In the genomic region with DNA sequence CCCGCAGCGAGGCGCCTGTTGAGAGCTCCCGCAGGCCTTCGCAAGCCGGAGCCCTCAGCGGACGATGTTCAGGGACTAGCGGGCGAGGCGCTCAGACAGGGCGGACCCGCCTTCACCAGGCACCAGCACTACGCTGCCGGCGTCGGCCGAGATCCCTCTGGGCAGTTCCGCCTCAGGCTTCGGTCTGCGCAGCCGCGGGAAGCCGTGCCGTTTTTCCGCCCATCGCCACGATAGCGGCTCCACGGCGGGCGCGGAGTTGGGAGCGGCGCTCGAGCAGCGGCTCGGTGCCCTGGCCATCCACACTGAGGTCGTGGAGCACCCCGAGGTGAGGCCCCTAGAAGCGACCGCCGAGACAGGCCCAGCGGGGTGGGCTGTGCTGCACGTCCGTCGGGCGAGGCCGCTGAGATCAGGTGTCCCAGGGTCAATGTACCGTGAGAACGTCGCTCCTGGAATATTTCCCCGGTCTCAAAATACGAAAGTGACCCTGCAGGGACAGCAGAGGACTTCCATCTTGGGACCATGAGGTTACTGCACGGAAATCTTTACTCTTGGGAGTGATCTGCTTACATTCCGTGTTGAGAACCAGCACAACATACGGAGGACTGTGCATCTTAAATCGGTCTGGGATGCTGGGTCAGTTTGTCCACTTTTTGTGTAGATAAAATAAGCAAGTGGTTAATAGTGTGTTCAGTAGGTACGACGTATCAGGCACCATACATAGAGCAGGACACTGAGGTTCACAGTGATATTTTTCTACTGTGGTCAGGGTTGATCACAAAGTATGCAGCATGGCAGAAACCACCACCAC, we compare ENCODE assay signal across 1 cellular context.
A peak's percentile ranks its signal among the peaks of the same experiment; 100 is the strongest.
TF ChIP-seq lines count a peak whose summit lies in the region.

No MANE protein-coding gene starts in this region.

TF ChIP-seq in HepG2, 621 proteins besides CTCF, POLR2A, EP300 and RAD21 (continued from another document):
- TF ChIP-seq ZNF644 (CRISPR knock-in tag; IDR thresholded peaks at IDR 0.05; ENCODE audit: low read depth) (0 out of 2 replicates have a peak, but pooled peaks have one; percentile 6), ZNF263 (CRISPR knock-in tag; IDR thresholded peaks at IDR 0.05) (peak; percentile 73), SMAD3 (CRISPR knock-in tag; IDR thresholded peaks at IDR 0.05) (peak; percentile 84), MED8 (CRISPR knock-in tag; IDR thresholded peaks at IDR 0.05; ENCODE audit: insufficient replicate concordance) (peak; percentile 95), HOXA3 (CRISPR knock-in tag; IDR thresholded peaks at IDR 0.05) (peak; percentile 95), MIER2 (CRISPR knock-in tag; IDR thresholded peaks at IDR 0.05) (peak; percentile 73), TCF7L2 (IDR thresholded peaks at IDR 0.05; ENCODE audit: low read depth, low read length) (no peak), ZNF749 (CRISPR knock-in tag; IDR thresholded peaks at IDR 0.05; ENCODE audit: borderline replicate concordance) (0 out of 2 replicates have a peak, but pooled peaks have one; percentile 88), FOSL1 (CRISPR knock-in tag; IDR thresholded peaks at IDR 0.05; ENCODE audit: borderline replicate concordance) (no peak; the same call in 1 of the 2 replicates), ZNF790 (CRISPR knock-in tag; IDR thresholded peaks at IDR 0.05; ENCODE audit: borderline replicate concordance) (peak; percentile 59; the same call in 1 of the 2 replicates), KDM1A (CRISPR knock-in tag; IDR thresholded peaks at IDR 0.05) (no peak), NR3C1 (CRISPR knock-in tag; IDR thresholded peaks at IDR 0.05) (0 out of 2 replicates have a peak, but pooled peaks have one; percentile 76), XBP1 (CRISPR knock-in tag; IDR thresholded peaks at IDR 0.05) (peak; percentile 46; the same call in 1 of the 2 replicates), JUND (CRISPR knock-in tag; IDR thresholded peaks at IDR 0.05) (peak; percentile 71; the same call in 1 of the 2 replicates), DPF2 (CRISPR knock-in tag; IDR thresholded peaks at IDR 0.05; ENCODE audit: borderline replicate concordance, low read depth) (peak; percentile 13; the same call in 1 of the 2 replicates), PTBP1 (IDR thresholded peaks at IDR 0.05; ENCODE audit: low read depth, low read length, poor library complexity, severe bottlenecking) (no peak)
- TF ChIP-seq, protein P1, sequence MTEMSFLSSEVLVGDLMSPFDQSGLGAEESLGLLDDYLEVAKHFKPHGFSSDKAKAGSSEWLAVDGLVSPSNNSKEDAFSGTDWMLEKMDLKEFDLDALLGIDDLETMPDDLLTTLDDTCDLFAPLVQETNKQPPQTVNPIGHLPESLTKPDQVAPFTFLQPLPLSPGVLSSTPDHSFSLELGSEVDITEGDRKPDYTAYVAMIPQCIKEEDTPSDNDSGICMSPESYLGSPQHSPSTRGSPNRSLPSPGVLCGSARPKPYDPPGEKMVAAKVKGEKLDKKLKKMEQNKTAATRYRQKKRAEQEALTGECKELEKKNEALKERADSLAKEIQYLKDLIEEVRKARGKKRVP (CRISPR knock-in tag; IDR thresholded peaks at IDR 0.05), result 0 out of 4 replicates have a peak, but pooled peaks of 1 of the 2 experiments have one; percentile 30
- TF ChIP-seq, protein P2, sequence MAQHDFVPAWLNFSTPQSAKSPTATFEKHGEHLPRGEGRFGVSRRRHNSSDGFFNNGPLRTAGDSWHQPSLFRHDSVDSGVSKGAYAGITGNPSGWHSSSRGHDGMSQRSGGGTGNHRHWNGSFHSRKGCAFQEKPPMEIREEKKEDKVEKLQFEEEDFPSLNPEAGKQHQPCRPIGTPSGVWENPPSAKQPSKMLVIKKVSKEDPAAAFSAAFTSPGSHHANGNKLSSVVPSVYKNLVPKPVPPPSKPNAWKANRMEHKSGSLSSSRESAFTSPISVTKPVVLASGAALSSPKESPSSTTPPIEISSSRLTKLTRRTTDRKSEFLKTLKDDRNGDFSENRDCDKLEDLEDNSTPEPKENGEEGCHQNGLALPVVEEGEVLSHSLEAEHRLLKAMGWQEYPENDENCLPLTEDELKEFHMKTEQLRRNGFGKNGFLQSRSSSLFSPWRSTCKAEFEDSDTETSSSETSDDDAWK (CRISPR knock-in tag; IDR thresholded peaks at IDR 0.05), result no peak
- TF ChIP-seq, protein P3, sequence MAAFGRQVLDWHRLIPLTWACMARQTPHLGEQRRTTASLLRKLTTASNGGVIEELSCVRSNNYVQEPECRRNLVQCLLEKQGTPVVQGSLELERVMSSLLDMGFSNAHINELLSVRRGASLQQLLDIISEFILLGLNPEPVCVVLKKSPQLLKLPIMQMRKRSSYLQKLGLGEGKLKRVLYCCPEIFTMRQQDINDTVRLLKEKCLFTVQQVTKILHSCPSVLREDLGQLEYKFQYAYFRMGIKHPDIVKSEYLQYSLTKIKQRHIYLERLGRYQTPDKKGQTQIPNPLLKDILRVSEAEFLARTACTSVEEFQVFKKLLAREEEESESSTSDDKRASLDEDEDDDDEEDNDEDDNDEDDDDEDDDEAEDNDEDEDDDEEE (CRISPR knock-in tag; IDR thresholded peaks at IDR 0.05), result no peak
- TF ChIP-seq, protein P4, sequence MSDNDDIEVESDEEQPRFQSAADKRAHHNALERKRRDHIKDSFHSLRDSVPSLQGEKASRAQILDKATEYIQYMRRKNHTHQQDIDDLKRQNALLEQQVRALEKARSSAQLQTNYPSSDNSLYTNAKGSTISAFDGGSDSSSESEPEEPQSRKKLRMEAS (IDR thresholded peaks at IDR 0.05), result peak; percentile 94
- TF ChIP-seq, protein P5, sequence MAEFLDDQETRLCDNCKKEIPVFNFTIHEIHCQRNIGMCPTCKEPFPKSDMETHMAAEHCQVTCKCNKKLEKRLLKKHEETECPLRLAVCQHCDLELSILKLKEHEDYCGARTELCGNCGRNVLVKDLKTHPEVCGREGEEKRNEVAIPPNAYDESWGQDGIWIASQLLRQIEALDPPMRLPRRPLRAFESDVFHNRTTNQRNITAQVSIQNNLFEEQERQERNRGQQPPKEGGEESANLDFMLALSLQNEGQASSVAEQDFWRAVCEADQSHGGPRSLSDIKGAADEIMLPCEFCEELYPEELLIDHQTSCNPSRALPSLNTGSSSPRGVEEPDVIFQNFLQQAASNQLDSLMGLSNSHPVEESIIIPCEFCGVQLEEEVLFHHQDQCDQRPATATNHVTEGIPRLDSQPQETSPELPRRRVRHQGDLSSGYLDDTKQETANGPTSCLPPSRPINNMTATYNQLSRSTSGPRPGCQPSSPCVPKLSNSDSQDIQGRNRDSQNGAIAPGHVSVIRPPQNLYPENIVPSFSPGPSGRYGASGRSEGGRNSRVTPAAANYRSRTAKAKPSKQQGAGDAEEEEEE (CRISPR knock-in tag; IDR thresholded peaks at IDR 0.05; ENCODE audit: borderline replicate concordance), result no peak; the same call in 1 of the 2 replicates
- TF ChIP-seq, protein P6, sequence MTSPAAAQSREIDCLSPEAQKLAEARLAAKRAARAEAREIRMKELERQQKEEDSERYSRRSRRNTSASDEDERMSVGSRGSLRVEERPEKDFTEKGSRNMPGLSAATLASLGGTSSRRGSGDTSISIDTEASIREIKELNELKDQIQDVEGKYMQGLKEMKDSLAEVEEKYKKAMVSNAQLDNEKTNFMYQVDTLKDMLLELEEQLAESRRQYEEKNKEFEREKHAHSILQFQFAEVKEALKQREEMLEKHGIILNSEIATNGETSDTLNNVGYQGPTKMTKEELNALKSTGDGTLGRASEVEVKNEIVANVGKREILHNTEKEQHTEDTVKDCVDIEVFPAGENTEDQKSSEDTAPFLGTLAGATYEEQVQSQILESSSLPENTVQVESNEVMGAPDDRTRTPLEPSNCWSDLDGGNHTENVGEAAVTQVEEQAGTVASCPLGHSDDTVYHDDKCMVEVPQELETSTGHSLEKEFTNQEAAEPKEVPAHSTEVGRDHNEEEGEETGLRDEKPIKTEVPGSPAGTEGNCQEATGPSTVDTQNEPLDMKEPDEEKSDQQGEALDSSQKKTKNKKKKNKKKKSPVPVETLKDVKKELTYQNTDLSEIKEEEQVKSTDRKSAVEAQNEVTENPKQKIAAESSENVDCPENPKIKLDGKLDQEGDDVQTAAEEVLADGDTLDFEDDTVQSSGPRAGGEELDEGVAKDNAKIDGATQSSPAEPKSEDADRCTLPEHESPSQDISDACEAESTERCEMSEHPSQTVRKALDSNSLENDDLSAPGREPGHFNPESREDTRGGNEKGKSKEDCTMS (CRISPR knock-in tag; conservative IDR thresholded peaks at IDR 0.05), result no peak
- TF ChIP-seq, protein P7, sequence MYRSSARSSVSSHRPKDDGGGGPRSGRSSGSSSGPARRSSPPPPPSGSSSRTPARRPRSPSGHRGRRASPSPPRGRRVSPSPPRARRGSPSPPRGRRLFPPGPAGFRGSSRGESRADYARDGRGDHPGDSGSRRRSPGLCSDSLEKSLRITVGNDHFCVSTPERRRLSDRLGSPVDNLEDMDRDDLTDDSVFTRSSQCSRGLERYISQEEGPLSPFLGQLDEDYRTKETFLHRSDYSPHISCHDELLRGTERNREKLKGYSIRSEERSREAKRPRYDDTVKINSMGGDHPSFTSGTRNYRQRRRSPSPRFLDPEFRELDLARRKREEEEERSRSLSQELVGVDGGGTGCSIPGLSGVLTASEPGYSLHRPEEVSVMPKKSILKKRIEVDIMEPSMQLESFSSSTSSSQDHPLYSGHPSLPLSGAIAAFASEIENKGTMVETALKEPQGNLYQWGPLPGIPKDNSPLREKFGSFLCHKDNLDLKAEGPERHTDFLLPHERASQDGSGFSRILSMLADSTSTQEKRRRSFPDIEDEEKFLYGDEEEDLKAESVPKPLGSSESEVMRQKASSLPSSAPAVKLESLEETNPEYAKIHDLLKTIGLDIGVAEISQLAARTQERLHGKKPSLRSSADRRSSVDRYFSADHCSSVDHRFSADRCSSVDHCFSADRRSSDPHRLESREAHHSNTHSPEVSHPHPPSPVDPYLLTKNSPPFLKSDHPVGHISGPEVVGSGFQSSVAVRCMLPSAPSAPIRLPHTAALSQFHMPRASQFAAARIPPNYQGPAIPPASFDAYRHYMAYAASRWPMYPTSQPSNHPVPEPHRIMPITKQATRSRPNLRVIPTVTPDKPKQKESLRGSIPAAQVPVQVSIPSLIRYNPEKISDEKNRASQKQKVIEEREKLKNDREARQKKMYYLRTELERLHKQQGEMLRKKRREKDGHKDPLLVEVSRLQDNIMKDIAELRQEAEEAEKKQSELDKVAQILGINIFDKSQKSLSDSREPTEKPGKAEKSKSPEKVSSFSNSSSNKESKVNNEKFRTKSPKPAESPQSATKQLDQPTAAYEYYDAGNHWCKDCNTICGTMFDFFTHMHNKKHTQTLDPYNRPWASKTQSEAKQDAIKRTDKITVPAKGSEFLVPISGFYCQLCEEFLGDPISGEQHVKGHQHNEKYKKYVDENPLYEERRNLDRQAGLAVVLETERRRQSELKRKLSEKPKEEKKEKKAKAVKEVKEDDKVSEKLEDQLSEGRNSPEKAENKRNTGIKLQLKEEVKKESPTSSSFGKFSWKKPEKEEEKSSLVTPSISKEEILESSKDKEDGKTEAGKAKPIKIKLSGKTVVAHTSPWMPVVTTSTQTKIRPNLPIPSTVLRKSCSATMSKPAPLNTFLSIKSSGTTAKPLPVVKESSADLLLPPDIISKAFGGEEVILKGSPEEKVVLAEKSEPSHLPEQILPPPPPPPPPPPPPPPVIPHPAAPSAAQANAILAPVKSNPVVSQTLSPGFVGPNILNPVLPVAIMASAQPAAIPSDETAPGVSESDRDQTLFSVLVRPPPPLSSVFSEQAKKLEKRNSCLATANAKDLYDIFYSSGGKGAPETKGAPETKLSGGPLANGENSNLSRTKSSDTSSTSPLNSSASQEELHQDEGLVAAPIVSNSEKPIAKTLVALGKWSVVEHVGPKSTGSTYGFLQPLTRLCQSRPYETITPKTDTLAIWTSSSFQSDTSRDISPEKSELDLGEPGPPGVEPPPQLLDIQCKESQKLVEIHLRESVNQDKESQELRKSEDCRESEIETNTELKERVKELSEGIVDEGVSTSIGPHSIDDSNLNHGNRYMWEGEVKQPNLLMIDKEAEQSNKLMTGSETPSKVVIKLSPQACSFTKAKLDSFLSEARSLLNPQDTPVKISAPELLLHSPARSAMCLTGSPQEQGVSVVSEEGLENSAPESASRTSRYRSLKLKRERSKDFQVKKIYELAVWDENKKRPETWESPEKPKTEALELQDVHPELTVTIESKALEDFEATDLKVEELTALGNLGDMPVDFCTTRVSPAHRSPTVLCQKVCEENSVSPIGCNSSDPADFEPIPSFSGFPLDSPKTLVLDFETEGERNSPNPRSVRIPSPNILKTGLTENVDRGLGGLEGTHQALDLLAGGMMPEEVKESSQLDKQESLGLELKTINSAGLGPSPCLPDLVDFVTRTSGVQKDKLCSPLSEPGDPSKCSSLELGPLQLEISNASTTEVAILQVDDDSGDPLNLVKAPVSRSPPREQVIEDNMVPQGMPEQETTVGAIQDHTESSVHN (CRISPR knock-in tag; IDR thresholded peaks at IDR 0.05), result peak; percentile 69
